In the genomic region with DNA sequence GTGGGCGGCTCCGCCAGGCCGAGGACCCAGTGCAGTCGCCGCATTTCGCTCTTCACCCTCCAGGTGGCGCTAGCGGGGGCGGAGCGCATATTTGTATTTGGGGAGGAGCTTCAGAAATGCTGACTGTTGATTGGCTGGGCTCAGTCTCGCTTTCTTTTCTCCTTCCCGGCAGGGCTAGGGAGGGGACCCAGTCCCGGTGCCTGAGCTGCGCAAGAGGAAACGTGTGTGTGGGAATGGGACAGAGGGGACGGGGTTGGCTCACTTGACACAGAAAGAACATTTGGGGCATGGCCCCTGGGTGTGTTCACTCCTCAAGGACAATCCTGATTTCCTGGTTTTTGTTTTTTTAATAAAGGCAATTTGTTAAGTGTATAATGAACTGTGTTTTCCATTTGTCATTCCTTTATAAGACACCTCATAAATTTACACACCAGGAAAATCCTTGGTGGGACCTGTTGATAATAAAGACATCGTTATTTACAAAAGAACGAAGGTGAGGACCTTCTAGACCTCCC, we compare ENCODE assay signal across 8 cellular contexts. TPM values are rescaled to one million over a fixed set of nuclear protein-coding genes. Genes with fewer than 3 reads are reported as not detected.
DNase-seq lines count a peak whose midpoint lies in the region; ATAC-seq and TF ChIP-seq lines count a peak whose summit lies in the region.

No MANE protein-coding gene starts in this region.

- H3K4me1 Mint-ChIP-seq in activated T-cell treated with anti-CD3 and anti-CD28 coated beads, Interleukin-2, amount 50 U/mL, for 4 hours (ENCODE audit: low read depth) = peaks cover 23% of the 10 kb centered on the region
- H3K4me1 Mint-ChIP-seq in naive B cell = peaks cover 5 to 18% (median 18%) of the 10 kb centered on the region in 3 donors

- no peaks in the 10 kb centered on the region for H3K36me3 Mint-ChIP-seq in activated T-cell treated with anti-CD3 and anti-CD28 coated beads, Interleukin-2, amount 50 U/mL, for 4 hours (ENCODE audit: insufficient read depth)
- no peaks in the 10 kb centered on the region for H3K36me3 Mint-ChIP-seq in naive B cell

- in situ Hi-C loops in KBM-7 (cut with MboI; ENCODE audit: low pct_unique_long_range_greater_than_20kb, low sequenced_read_pairs) = no loop called here

- whole genome bisulfite sequencing in esophagus squamous epithelium, 2 donors = 1% methylated on average over 7 to 8 of the region's 18 CpGs

- no TSS peak for BruUV-seq in PC-9 (replicated peaks; lab: Mats Ljungman, UMichigan)

- TF ChIP-seq POLR2A in esophagus squamous epithelium (IDR thresholded peaks at IDR 0.05) = peak in 3 of 4 donors; percentile 47 to 80 (median 51)

- H3K27ac Mint-ChIP-seq in naive B cell = peak overlapping the region; percentile 94 to 100 (median 98)

- H4K20me1 ChIP-seq in DND-41 (ENCODE audit: insufficient read depth, low read length) (no peaks in the 10 kb centered on the region), PC-9 (ENCODE audit: insufficient read depth) (no peaks in the 10 kb centered on the region)

- CTCF ChIA-PET in PC-9 (lab: Charles Lee) = interaction anchor here (0.6 to 1.5 kb wide), 13 partner anchors 10 to 1298 kb away, joined by 3 to 19 read pairs (median 5); partner anchors contain the start of gene DNMT3A

- no peaks in the 10 kb centered on the region for H3K9me3 ChIP-seq in DND-41 (ENCODE audit: insufficient read depth, low read length, severe bottlenecking)
- H3K9me3 ChIP-seq in PC-9 (ENCODE audit: insufficient read depth, low read depth) = no peaks in the 10 kb centered on the region
- no peaks in the 10 kb centered on the region for H3K9me3 ChIP-seq in esophagus squamous epithelium

- no peaks in the 10 kb centered on the region for H3K9me3 Mint-ChIP-seq in activated T-cell treated with anti-CD3 and anti-CD28 coated beads, Interleukin-2, amount 50 U/mL, for 4 hours
- H3K9me3 Mint-ChIP-seq in naive B cell = no peaks in the 10 kb centered on the region

- peak overlapping the region in 1 of 2 experiments; percentile 52; a peak in 2 of 4 replicates for H3K4me3 ChIP-seq in DND-41 (ENCODE audit: low read depth in 1 of 2, low read length in 2 of 2)
- peak overlapping the region; percentile 55 for H3K4me3 ChIP-seq in PC-9
- peak overlapping the region; percentile 28 to 56 (median 38) for H3K4me3 ChIP-seq in esophagus squamous epithelium

- no peaks in the 10 kb centered on the region for H3K27me3 Mint-ChIP-seq in activated T-cell treated with anti-CD3 and anti-CD28 coated beads, Interleukin-2, amount 50 U/mL, for 4 hours (ENCODE audit: low read depth)
- no peaks in the 10 kb centered on the region for H3K27me3 Mint-ChIP-seq in naive B cell

- TF ChIP-seq CTCF in DND-41 (IDR thresholded peaks at IDR 0.05; ENCODE audit: borderline replicate concordance, extremely low read depth, low read length, poor library complexity, severe bottlenecking) (peak; percentile 97), PC-9 (conservative IDR thresholded peaks at IDR 0.05) (peak; percentile 97), esophagus squamous epithelium (IDR thresholded peaks at IDR 0.05) (peak; percentile 94 to 99 (median 96))

- peak overlapping the region; percentile 76 for H3K4me2 ChIP-seq in DND-41 (ENCODE audit: insufficient read depth, low read length)
- H3K4me2 ChIP-seq in PC-9 = peak overlapping the region; percentile 87

- intact Hi-C loops in PC-9 (cut with micrococcal nuclease; ENCODE audit: unreplicated experiment) (loop anchor here (5.0 kb wide), 1 partner anchor 160 kb away; no protein-coding TSS in a partner anchor), esophagus squamous epithelium (cut with DNase I) (no loop called here)

- H2AFZ ChIP-seq in DND-41 (ENCODE audit: low read depth, low read length) = peak overlapping the region; percentile 83
- H2AFZ ChIP-seq in PC-9 = peak overlapping the region; percentile 75

- POLR2A ChIA-PET in PC-9 (lab: Charles Lee; ENCODE audit: unreplicated experiment) = interaction anchor here (0.7 kb wide), 1 partner anchor 195 kb away, joined by 5 read pairs; no protein-coding TSS in a partner anchor

- DNase-seq in DND-41 (peak; percentile 93), KBM-7 (peak; percentile 97), PC-9 (peak; percentile 77 to 93), esophagus squamous epithelium (lab: John Stamatoyannopoulos, UW) (peak; percentile 63), naive B cell (peak; percentile 93)
- peak; percentile 95 for DNase-seq in activated T-cell treated with anti-CD3 and anti-CD28 coated beads, Interleukin-2, amount 50 U/mL, for 4 hours
- DNase-seq in stimulated activated CD8-positive, alpha-beta memory T cell treated with anti-CD3 and anti-CD28 coated beads, Interleukin-7, amount 100 ng/mL, for 48 hours (ENCODE audit: extremely low read depth in 1 of 2, low read depth in 1 of 2) = peak; percentile 85 to 89

- H3K27me3 ChIP-seq in DND-41 (ENCODE audit: insufficient read depth, low read length, poor library complexity) (no peaks in the 10 kb centered on the region), PC-9 (ENCODE audit: insufficient read depth, low read depth) (no peaks in the 10 kb centered on the region), esophagus squamous epithelium (no peaks in the 10 kb centered on the region)

- H3K4me1 ChIP-seq in DND-41 (ENCODE audit: insufficient read depth, low read length) = peaks cover 15% of the 10 kb centered on the region
- H3K4me1 ChIP-seq in PC-9 (replicated peaks; ENCODE audit: insufficient read depth) = 0 out of 2 replicates have a peak, but pooled peaks cover 7% of the 10 kb centered on the region
- peaks cover 5 to 43% (median 17%) of the 10 kb centered on the region in 3 donors for H3K4me1 ChIP-seq in esophagus squamous epithelium

- peak overlapping the region; percentile 90 for H3K4me3 Mint-ChIP-seq in activated T-cell treated with anti-CD3 and anti-CD28 coated beads, Interleukin-2, amount 50 U/mL, for 4 hours
- H3K4me3 Mint-ChIP-seq in naive B cell = peak overlapping the region; percentile 80 to 99 (median 91)

- H3K27ac ChIP-seq in DND-41 (ENCODE audit: low read length) (peak overlapping the region; percentile 16; the same call in 1 of the 2 replicates), PC-9 (no peak overlapping the region), esophagus squamous epithelium (peak overlapping the region; percentile 48 to 81 (median 72))

- H3F3A ChIP-seq in PC-9 (ENCODE audit: insufficient read depth, low read depth) = 0 out of 2 replicates have a peak, but pooled peaks cover 5% of the 10 kb centered on the region

- H3K9ac ChIP-seq in DND-41 (ENCODE audit: low read depth, low read length) = peak overlapping the region; percentile 43

- H3K79me2 ChIP-seq in DND-41 (ENCODE audit: insufficient read depth, low read length) (no peaks in the 10 kb centered on the region), PC-9 (ENCODE audit: low read depth) (no peaks in the 10 kb centered on the region)

- H3K36me3 ChIP-seq in DND-41 (ENCODE audit: insufficient read depth, low read length) (no peaks in the 10 kb centered on the region), PC-9 (ENCODE audit: low read depth) (no peaks in the 10 kb centered on the region), esophagus squamous epithelium (no peaks in the 10 kb centered on the region)

- H3K9me2 ChIP-seq in PC-9 (ENCODE audit: insufficient read depth) = no peaks in the 10 kb centered on the region

- ATAC-seq in DND-41 (ENCODE audit: insufficient read depth, low read depth) (peak; percentile 100), GM21619 (IDR thresholded peaks at IDR 0.05; ENCODE audit: unreplicated experiment) (peak; percentile 76), naive B cell (ENCODE audit: low read depth in 2 of 2) (peak; percentile 75 to 77)
- ATAC-seq in activated T-cell treated with anti-CD3 and anti-CD28 coated beads, Interleukin-2, amount 50 U/mL, for 4 hours = peak; percentile 97 to 98

RNA-seq across cellular contexts. Expression of gene DNMT3A, which starts 20.4 kb away (rescaled TPM):
- 38.9 and 43.1 TPM in 2 replicates for total RNA-seq in PC-9 (2021)
- total RNA-seq in activated T-cell treated with anti-CD3 and anti-CD28 coated beads, Interleukin-2, amount 50 U/mL, for 4 hours = 100 to 1,000 TPM in 2 of 3 donors, 10 to 100 TPM in 1; 89.2 to 106 (median 103) TPM
- total RNA-seq in esophagus squamous epithelium = 10 to 100 TPM in 1 of 4 donors, 1 to 10 TPM in 3; 4.1 to 13.6 (median 8.2) TPM
- polyA plus RNA-seq in naive B cell (ENCODE audit: low read depth in 6 of 6) = 10 to 100 TPM in 2 of 6 donors, 1 to 10 TPM in 4; 7.3 to 14.0 (median 8.5) TPM
